Comparison of ENCODE assay signal across 16 cellular contexts in genomic region chr6:80165819-80166218, GRCh38.
"Had no signal": no experiment of that assay in that cellular context is flagged by ENCODE, and none has a peak within 500 bp of the region (broad histone marks: within the 10 kb centered on the region; RNA-seq: fewer than 3 reads in every experiment).

No MANE protein-coding gene starts in this region.

- H3K27ac ChIP-seq: gastrocnemius medialis, heart right ventricle, parathyroid adenoma, transverse colon had no signal

- H3K27ac Mint-ChIP-seq: activated T-helper 17 cell treated with anti-CD3 and anti-CD28 coated beads, Interleukin-2, amount 50 U/mL, for 72 hours; dendritic cell treated with granulocyte-macrophage colony-stimulating factor and Interleukin-4, amounts not matched to agents 40 ng/mL and 50 ng/mL, for 4 days had no signal

- H2AFZ ChIP-seq: parathyroid adenoma had no signal

- ATAC-seq: gastrocnemius medialis, heart right ventricle, left colon had no signal

- H3K9me3 Mint-ChIP-seq: activated naive CD4-positive, alpha-beta T cell treated with anti-CD3 and anti-CD28 coated beads for 36 hours; activated T-helper 17 cell treated with anti-CD3 and anti-CD28 coated beads, Interleukin-2, amount 50 U/mL, for 72 hours; dendritic cell treated with granulocyte-macrophage colony-stimulating factor and Interleukin-4, amounts not matched to agents 40 ng/mL and 50 ng/mL, for 4 days; naive thymus-derived CD4-positive, alpha-beta T cell had no signal

- H3K4me1 ChIP-seq: gastrocnemius medialis, parathyroid adenoma had no signal

- H3K4me3 ChIP-seq: gastrocnemius medialis, heart right ventricle, lung, transverse colon had no signal

- H3K27me3 ChIP-seq: gastrocnemius medialis, heart right ventricle, transverse colon had no signal

- H3K9me3 ChIP-seq: gastrocnemius medialis, heart right ventricle, transverse colon had no signal

- H3K27me3 Mint-ChIP-seq: activated T-helper 17 cell treated with anti-CD3 and anti-CD28 coated beads, Interleukin-2, amount 50 U/mL, for 72 hours; dendritic cell treated with granulocyte-macrophage colony-stimulating factor and Interleukin-4, amounts not matched to agents 40 ng/mL and 50 ng/mL, for 4 days; naive thymus-derived CD4-positive, alpha-beta T cell had no signal

- DNase-seq: activated CD4-positive, alpha-beta T cell treated with anti-CD3 and anti-CD28 coated beads, Interleukin-2, amount 50 U/mL, for 1 hour; activated T-cell treated with anti-CD3 and anti-CD28 coated beads for 4 hours; effector memory CD4-positive, alpha-beta T cell; gastrocnemius medialis; heart right ventricle; left colon; stimulated activated naive CD4-positive, alpha-beta T cell; T-helper 9 cell; transverse colon had no signal

- H3K79me2 ChIP-seq: parathyroid adenoma had no signal

- FAIRE-seq: bronchial epithelial cell had no signal

- H3K4me3 Mint-ChIP-seq: activated naive CD4-positive, alpha-beta T cell treated with anti-CD3 and anti-CD28 coated beads for 36 hours; activated T-helper 17 cell treated with anti-CD3 and anti-CD28 coated beads, Interleukin-2, amount 50 U/mL, for 72 hours; dendritic cell treated with granulocyte-macrophage colony-stimulating factor and Interleukin-4, amounts not matched to agents 40 ng/mL and 50 ng/mL, for 4 days had no signal

- H3K9ac ChIP-seq: parathyroid adenoma had no signal

- H3K4me1 Mint-ChIP-seq: activated T-helper 17 cell treated with anti-CD3 and anti-CD28 coated beads, Interleukin-2, amount 50 U/mL, for 72 hours had no signal
